24 cellular contexts compared by ENCODE assay signal in the genomic region with DNA sequence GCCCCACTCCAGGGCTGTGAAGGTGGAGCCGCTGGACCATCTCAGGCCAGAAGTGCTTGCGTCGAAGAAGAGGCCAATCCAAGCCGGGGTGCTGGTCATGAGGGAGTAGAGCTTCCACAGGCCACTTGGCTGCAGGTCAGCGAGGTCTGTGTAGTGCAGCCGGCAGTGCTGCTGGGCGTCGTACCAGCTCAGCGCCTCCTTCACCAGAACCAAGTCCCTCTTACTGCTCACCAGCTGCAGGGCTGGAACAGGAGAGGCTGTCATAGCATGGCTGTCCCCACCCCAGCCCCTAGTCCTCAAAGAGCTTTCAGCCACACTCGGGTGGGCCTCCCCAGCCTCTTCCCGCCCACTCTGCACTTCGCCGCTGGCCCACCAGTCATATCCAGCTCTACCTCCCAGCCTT. TPM values are rescaled to one million over a fixed set of nuclear protein-coding genes. Genes with fewer than 3 reads are reported as not detected.
A peak's percentile ranks its signal among the peaks of the same experiment; 100 is the strongest.
DNase-seq lines count a peak whose midpoint lies in the region; ATAC-seq and TF ChIP-seq lines count a peak whose summit lies in the region.
"Had no signal": no experiment of that assay in that cellular context is flagged by ENCODE, and none has a peak within 500 bp of the region (broad histone marks: within the 10 kb centered on the region; RNA-seq: fewer than 3 reads in every experiment).

No MANE protein-coding gene starts in this region.

- intact Hi-C loops in heart right ventricle (cut with DNase I), result loop anchor here in 1 of 10 donors (10.0 kb wide), 1 partner anchor 190 kb away; no protein-coding TSS in a partner anchor

- no peaks in the 10 kb centered on the region for H3K4me1 Mint-ChIP-seq in stimulated activated effector memory CD8-positive, alpha-beta T cell treated with anti-CD3 and anti-CD28 coated beads, Interleukin-12 subunit alpha, Interleukin-12 subunit beta, amount 100 ng/mL, for 72 hours
- H3K4me1 Mint-ChIP-seq: CD4-positive, alpha-beta memory T cell had no signal

- ATAC-seq in heart right ventricle, result peak; percentile 24 to 86 (median 66)
- ATAC-seq in stimulated activated effector memory CD8-positive, alpha-beta T cell treated with anti-CD3 and anti-CD28 coated beads, Interleukin-12 subunit alpha, Interleukin-12 subunit beta, amount 100 ng/mL, for 72 hours, result no peak
- ATAC-seq in HG02798 (IDR thresholded peaks at IDR 0.05; ENCODE audit: poor library complexity, unreplicated experiment), result no peak

- DNase-seq in activated effector memory CD4-positive, alpha-beta T cell treated with anti-CD3 and anti-CD28 coated beads, Interleukin-2, amount 50 U/mL, for 16 hours, result peak; percentile 58
- DNase-seq in activated effector memory CD4-positive, alpha-beta T cell treated with Interleukin-2 at 50 U/mL for 16 hours, result no peak
- DNase-seq in H7 (peak; percentile 30), heart right ventricle (peak in 1 of 2 donors; percentile 54), SW 1271 (lab: John Stamatoyannopoulos, UW) (no peak), erythroblast (lab: John Stamatoyannopoulos, UW) (no peak)
- DNase-seq in stimulated activated effector memory CD8-positive, alpha-beta T cell treated with anti-CD3 and anti-CD28 coated beads, Interleukin-12 subunit alpha, Interleukin-12 subunit beta, amount 100 ng/mL, for 72 hours (ENCODE audit: low spot score in 2 of 2), result no peak
- DNase-seq: ACHN; Caco-2; CD4-positive, alpha-beta memory T cell; DMS153; GDM1; GOT3; MG63; NCI-H1417 treated with DMSO at 0.1 percent for 48 hours; NCI-H187; NCI-H446 treated with DMSO at 0.1 percent for 48 hours; NCI-H526 treated with DMSO at 0.1 percent for 48 hours; OCI-M1 had no signal

- H3K27me3 ChIP-seq in H7 (ENCODE audit: control insufficient read depth, insufficient read depth, low read length) (no peaks in the 10 kb centered on the region), heart right ventricle (no peaks in the 10 kb centered on the region)
- H3K27me3 ChIP-seq: BLaER1 treated with 17β-estradiol and CSF1 and Interleukin-3, amounts not matched to agents 10 nM and 100 nM; MG63 had no signal

- H3K36me3 ChIP-seq in H7 (replicated peaks; ENCODE audit: control insufficient read depth, insufficient read depth, low read length) (no peaks in the 10 kb centered on the region), heart right ventricle (no peaks in the 10 kb centered on the region)
- H3K36me3 ChIP-seq: BLaER1 treated with 17β-estradiol and CSF1 and Interleukin-3, amounts not matched to agents 10 nM and 100 nM; MG63 had no signal

- H3K4me1 ChIP-seq in heart right ventricle, result peaks cover 0 to 6% (median 0%) of the 10 kb centered on the region in 9 donors
- H3K4me1 ChIP-seq: Caco-2 had no signal

- H3K36me3 Mint-ChIP-seq in stimulated activated effector memory CD8-positive, alpha-beta T cell treated with anti-CD3 and anti-CD28 coated beads, Interleukin-12 subunit alpha, Interleukin-12 subunit beta, amount 100 ng/mL, for 72 hours, result no peaks in the 10 kb centered on the region
- H3K36me3 Mint-ChIP-seq: CD4-positive, alpha-beta memory T cell had no signal

- no peak for TF ChIP-seq CTCF in heart right ventricle (IDR thresholded peaks at IDR 0.05)

- TF ChIP-seq POLR2A in erythroblast (IDR thresholded peaks at IDR 0.05; ENCODE audit: low read length), result no peak

- peak overlapping the region; percentile 2 for H3K27ac Mint-ChIP-seq in stimulated activated effector memory CD8-positive, alpha-beta T cell treated with anti-CD3 and anti-CD28 coated beads, Interleukin-12 subunit alpha, Interleukin-12 subunit beta, amount 100 ng/mL, for 72 hours
- H3K27ac Mint-ChIP-seq: CD4-positive, alpha-beta memory T cell had no signal

- H3K27ac ChIP-seq in heart right ventricle, result no peak overlapping the region
- H3K27ac ChIP-seq: 22Rv1 had no signal

- H3K4me3 ChIP-seq in H7 (ENCODE audit: insufficient read depth, low read depth, low read length) (no peak overlapping the region), heart right ventricle (no peak overlapping the region)
- H3K4me3 ChIP-seq: BLaER1 treated with 17β-estradiol and CSF1 and Interleukin-3, amounts not matched to agents 10 nM and 100 nM; MG63 had no signal

- H3K9me3 ChIP-seq in heart right ventricle, result no peaks in the 10 kb centered on the region
- H3K9me3 ChIP-seq: Caco-2, MG63 had no signal

- H3K4me3 Mint-ChIP-seq in stimulated activated effector memory CD8-positive, alpha-beta T cell treated with anti-CD3 and anti-CD28 coated beads, Interleukin-12 subunit alpha, Interleukin-12 subunit beta, amount 100 ng/mL, for 72 hours, result no peak overlapping the region
- H3K4me3 Mint-ChIP-seq: CD4-positive, alpha-beta memory T cell had no signal

- WGBS in heart right ventricle, 2 donors, result 90 to 93% methylated on average over 13 of the region's 13 CpGs

- no peaks in the 10 kb centered on the region for H3K9me3 Mint-ChIP-seq in stimulated activated effector memory CD8-positive, alpha-beta T cell treated with anti-CD3 and anti-CD28 coated beads, Interleukin-12 subunit alpha, Interleukin-12 subunit beta, amount 100 ng/mL, for 72 hours
- H3K9me3 Mint-ChIP-seq: CD4-positive, alpha-beta memory T cell had no signal

RNA-seq across cellular contexts. Expression of a gene that starts 2.2 kb away (rescaled TPM):
- total RNA-seq in H7 (2014; rRNA removed; shearing (Covaris generic)), result not detected in 2 replicates
- total RNA-seq in heart right ventricle, result not detected
- polyA plus RNA-seq in heart right ventricle, result not detected
- total RNA-seq: Caco-2; CD4-positive, alpha-beta memory T cell; LHCN-M2; SK-MEL-5 had no signal
- polyA plus RNA-seq: CD4-positive, alpha-beta memory T cell had no signal

RNA-seq across cellular contexts. Expression of a gene that starts 18.3 kb away (rescaled TPM):
- not detected in 2 replicates for total RNA-seq in H7 (2014; rRNA removed; shearing (Covaris generic))
- total RNA-seq in heart right ventricle, result under 1 TPM in 2 of 10 donors, not detected in 8; 0.09 to 0.56 TPM
- under 1 TPM in 1 of 2 donors, not detected in 1; 0.03 TPM for polyA plus RNA-seq in heart right ventricle
- total RNA-seq: Caco-2; CD4-positive, alpha-beta memory T cell; SK-MEL-5 had no signal

Comparison
In these comparisons a context has a peak if more than half of its experiments do, and no peak if none do; other contexts are left out.
1. DNase-seq: peak in activated effector memory CD4-positive, alpha-beta T cell treated with anti-CD3 and anti-CD28 coated beads, Interleukin-2, amount 50 U/mL, for 16 hours (single experiment) and H7 (single experiment); none in activated effector memory CD4-positive, alpha-beta T cell treated with Interleukin-2 at 50 U/mL for 16 hours (single experiment), stimulated activated effector memory CD8-positive, alpha-beta T cell treated with anti-CD3 and anti-CD28 coated beads, Interleukin-12 subunit alpha, Interleukin-12 subunit beta, amount 100 ng/mL, for 72 hours (0 of 2), SW 1271 (0 of 2) and erythroblast (0 of 2).
2. ATAC-seq: peak in heart right ventricle (8 of 8); none in stimulated activated effector memory CD8-positive, alpha-beta T cell treated with anti-CD3 and anti-CD28 coated beads, Interleukin-12 subunit alpha, Interleukin-12 subunit beta, amount 100 ng/mL, for 72 hours (single experiment) and HG02798 (single experiment).